In the genomic region with DNA sequence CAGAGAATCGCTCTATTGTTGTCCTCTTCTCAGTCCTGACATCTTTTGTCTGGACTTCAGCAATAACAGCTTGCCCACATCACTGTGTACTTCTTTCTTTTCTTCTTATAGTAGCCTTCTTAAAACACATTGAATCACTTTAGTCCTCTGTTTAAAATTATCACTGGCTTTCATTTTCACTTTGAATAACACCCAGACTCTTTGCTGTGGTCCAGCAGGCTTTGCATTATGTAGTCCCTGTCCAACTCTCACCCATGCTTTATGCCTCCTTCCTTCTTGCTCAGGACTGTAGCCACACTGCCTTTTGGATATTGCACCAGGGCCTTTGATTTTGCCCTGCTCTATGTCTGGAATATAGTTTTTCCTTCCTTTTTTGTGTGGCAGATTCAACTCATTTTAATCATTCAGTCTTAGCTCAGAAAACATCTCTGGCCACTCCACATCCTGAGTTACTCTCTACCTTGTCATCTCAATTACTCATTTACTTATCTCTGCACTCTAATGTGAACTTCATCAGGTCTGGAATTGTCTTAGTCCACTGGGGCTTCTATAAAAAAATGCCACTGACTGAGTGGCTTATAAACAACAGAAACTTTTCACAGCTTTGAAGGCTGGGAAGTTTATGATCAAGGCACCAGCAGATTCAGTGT, we compare ENCODE assay signal across 9 cellular contexts.
DNase-seq lines count a peak whose midpoint lies in the region; ATAC-seq, FAIRE-seq and TF ChIP-seq lines count a peak whose summit lies in the region.
"Had no signal": no experiment of that assay in that cellular context is flagged by ENCODE, and none has a peak within 500 bp of the region (broad histone marks: within the 10 kb centered on the region; RNA-seq: fewer than 3 reads in every experiment).

No MANE protein-coding gene starts in this region.

- no peak overlapping the region for H3K4me3 Mint-ChIP-seq in activated CD8-positive, alpha-beta T cell treated with anti-CD3 and anti-CD28 coated beads, Interleukin-2, amount 10 ng/mL, durations not matched to agents 7 days and 5 days
- no peak overlapping the region for H3K4me3 Mint-ChIP-seq in activated CD8-positive, alpha-beta T cell treated with anti-CD3 and anti-CD28 coated beads for 36 hours
- peak overlapping the region; percentile 0 for H3K4me3 Mint-ChIP-seq in stimulated activated effector memory CD8-positive, alpha-beta T cell treated with anti-CD3 and anti-CD28 coated beads, Interleukin-12 subunit alpha, Interleukin-12 subunit beta, amount 100 ng/mL, for 72 hours
- H3K4me3 Mint-ChIP-seq in activated CD4-positive, alpha-beta T cell treated with anti-CD3 and anti-CD28 coated beads, Interleukin-2, amount 10 ng/mL, durations not matched to agents 7 days and 5 days: no peak overlapping the region

- H3K9me3 Mint-ChIP-seq in activated CD8-positive, alpha-beta T cell treated with anti-CD3 and anti-CD28 coated beads, Interleukin-2, amount 10 ng/mL, durations not matched to agents 7 days and 5 days (ENCODE audit: insufficient read depth): no peaks in the 10 kb centered on the region
- H3K9me3 Mint-ChIP-seq in activated CD8-positive, alpha-beta T cell treated with anti-CD3 and anti-CD28 coated beads for 36 hours: no peaks in the 10 kb centered on the region
- peaks cover 3% of the 10 kb centered on the region for H3K9me3 Mint-ChIP-seq in stimulated activated effector memory CD8-positive, alpha-beta T cell treated with anti-CD3 and anti-CD28 coated beads, Interleukin-12 subunit alpha, Interleukin-12 subunit beta, amount 100 ng/mL, for 72 hours
- no peaks in the 10 kb centered on the region for H3K9me3 Mint-ChIP-seq in activated CD4-positive, alpha-beta T cell treated with anti-CD3 and anti-CD28 coated beads, Interleukin-2, amount 10 ng/mL, durations not matched to agents 7 days and 5 days

- POLR2A ChIA-PET in activated CD8-positive, alpha-beta T cell treated with anti-CD3 and anti-CD28 coated beads, Interleukin-2, amount 10 ng/mL, durations not matched to agents 7 days and 5 days (lab: Charles Lee): no interaction called here
- POLR2A ChIA-PET in activated CD8-positive, alpha-beta T cell treated with anti-CD3 and anti-CD28 coated beads for 36 hours (lab: Charles Lee): no interaction called here
- POLR2A ChIA-PET in activated CD4-positive, alpha-beta T cell treated with anti-CD3 and anti-CD28 coated beads, Interleukin-2, amount 10 ng/mL, durations not matched to agents 7 days and 5 days (lab: Charles Lee): no interaction called here

- intact Hi-C loops in activated CD8-positive, alpha-beta T cell treated with anti-CD3 and anti-CD28 coated beads for 36 hours (cut with micrococcal nuclease): no loop called here

- no peak overlapping the region for H3K4me3 ChIP-seq in BE2C (ENCODE audit: low read depth, low read length)

- H3K4me1 ChIP-seq in BE2C: peaks cover 21% of the 10 kb centered on the region

- peaks cover 6% of the 10 kb centered on the region for H3K27me3 Mint-ChIP-seq in activated CD8-positive, alpha-beta T cell treated with anti-CD3 and anti-CD28 coated beads, Interleukin-2, amount 10 ng/mL, durations not matched to agents 7 days and 5 days (ENCODE audit: low read depth)
- H3K27me3 Mint-ChIP-seq in activated CD8-positive, alpha-beta T cell treated with anti-CD3 and anti-CD28 coated beads for 36 hours: peaks cover 8% of the 10 kb centered on the region
- peaks cover 7% of the 10 kb centered on the region for H3K27me3 Mint-ChIP-seq in activated CD4-positive, alpha-beta T cell treated with anti-CD3 and anti-CD28 coated beads, Interleukin-2, amount 10 ng/mL, durations not matched to agents 7 days and 5 days

- no peaks in the 10 kb centered on the region for H3K27me3 ChIP-seq in BE2C

- no peak for ATAC-seq in activated CD8-positive, alpha-beta T cell treated with anti-CD3 and anti-CD28 coated beads, Interleukin-2, amount 10 ng/mL, durations not matched to agents 7 days and 5 days
- no peak for ATAC-seq in activated CD8-positive, alpha-beta T cell treated with anti-CD3 and anti-CD28 coated beads for 36 hours
- ATAC-seq in HG02678 (IDR thresholded peaks at IDR 0.05; ENCODE audit: unreplicated experiment) (peak; percentile 98), HG03571 (IDR thresholded peaks at IDR 0.05; ENCODE audit: unreplicated experiment) (peak; percentile 97)
- peak; percentile 82 for ATAC-seq in stimulated activated effector memory CD8-positive, alpha-beta T cell treated with anti-CD3 and anti-CD28 coated beads, Interleukin-12 subunit alpha, Interleukin-12 subunit beta, amount 100 ng/mL, for 72 hours

- peaks cover 6% of the 10 kb centered on the region for H3K4me1 Mint-ChIP-seq in activated CD8-positive, alpha-beta T cell treated with anti-CD3 and anti-CD28 coated beads, Interleukin-2, amount 10 ng/mL, durations not matched to agents 7 days and 5 days (ENCODE audit: low read depth)
- peaks cover 6% of the 10 kb centered on the region for H3K4me1 Mint-ChIP-seq in activated CD8-positive, alpha-beta T cell treated with anti-CD3 and anti-CD28 coated beads for 36 hours (ENCODE audit: low read depth)
- H3K4me1 Mint-ChIP-seq in stimulated activated effector memory CD8-positive, alpha-beta T cell treated with anti-CD3 and anti-CD28 coated beads, Interleukin-12 subunit alpha, Interleukin-12 subunit beta, amount 100 ng/mL, for 72 hours: peaks cover 9% of the 10 kb centered on the region
- peaks cover 6% of the 10 kb centered on the region for H3K4me1 Mint-ChIP-seq in activated CD4-positive, alpha-beta T cell treated with anti-CD3 and anti-CD28 coated beads, Interleukin-2, amount 10 ng/mL, durations not matched to agents 7 days and 5 days

- H3K9me3 ChIP-seq in BE2C: no peaks in the 10 kb centered on the region

- no peak for DNase-seq in activated CD8-positive, alpha-beta T cell treated with anti-CD3 and anti-CD28 coated beads, Interleukin-2, amount 10 ng/mL, durations not matched to agents 7 days and 5 days
- no peak for DNase-seq in activated CD8-positive, alpha-beta T cell treated with anti-CD3 and anti-CD28 coated beads for 36 hours
- no peak for DNase-seq in stimulated activated effector memory CD8-positive, alpha-beta T cell treated with anti-CD3 and anti-CD28 coated beads, Interleukin-12 subunit alpha, Interleukin-12 subunit beta, amount 100 ng/mL, for 72 hours (ENCODE audit: low spot score in 2 of 2)
- no peak for DNase-seq in activated CD4-positive, alpha-beta T cell treated with anti-CD3 and anti-CD28 coated beads, Interleukin-2, amount 10 ng/mL, durations not matched to agents 7 days and 5 days
- DNase-seq in D721Med (ENCODE audit: insufficient read length, low spot score) (no peak), BE2C (no peak)
- DNase-seq: activated T-cell treated with anti-CD3 and anti-CD28 coated beads, Interleukin-2, amount 50 U/mL, for 1 hour had no signal

- H3K36me3 ChIP-seq in BE2C: no peaks in the 10 kb centered on the region

- peak overlapping the region; percentile 12 for H3K27ac Mint-ChIP-seq in activated CD8-positive, alpha-beta T cell treated with anti-CD3 and anti-CD28 coated beads, Interleukin-2, amount 10 ng/mL, durations not matched to agents 7 days and 5 days
- no peak overlapping the region for H3K27ac Mint-ChIP-seq in activated CD8-positive, alpha-beta T cell treated with anti-CD3 and anti-CD28 coated beads for 36 hours
- H3K27ac Mint-ChIP-seq in stimulated activated effector memory CD8-positive, alpha-beta T cell treated with anti-CD3 and anti-CD28 coated beads, Interleukin-12 subunit alpha, Interleukin-12 subunit beta, amount 100 ng/mL, for 72 hours: peak overlapping the region; percentile 14
- H3K27ac Mint-ChIP-seq in activated CD4-positive, alpha-beta T cell treated with anti-CD3 and anti-CD28 coated beads, Interleukin-2, amount 10 ng/mL, durations not matched to agents 7 days and 5 days: no peak overlapping the region

- CTCF ChIA-PET in activated CD8-positive, alpha-beta T cell treated with anti-CD3 and anti-CD28 coated beads, Interleukin-2, amount 10 ng/mL, durations not matched to agents 7 days and 5 days (lab: Charles Lee): no interaction called here
- CTCF ChIA-PET in activated CD8-positive, alpha-beta T cell treated with anti-CD3 and anti-CD28 coated beads for 36 hours (lab: Charles Lee): no interaction called here
- CTCF ChIA-PET in activated CD4-positive, alpha-beta T cell treated with anti-CD3 and anti-CD28 coated beads, Interleukin-2, amount 10 ng/mL, durations not matched to agents 7 days and 5 days (lab: Charles Lee): no interaction called here

- no peaks in the 10 kb centered on the region for H3K36me3 Mint-ChIP-seq in activated CD8-positive, alpha-beta T cell treated with anti-CD3 and anti-CD28 coated beads, Interleukin-2, amount 10 ng/mL, durations not matched to agents 7 days and 5 days (ENCODE audit: low read depth)
- H3K36me3 Mint-ChIP-seq in activated CD8-positive, alpha-beta T cell treated with anti-CD3 and anti-CD28 coated beads for 36 hours (ENCODE audit: low read depth): no peaks in the 10 kb centered on the region
- no peaks in the 10 kb centered on the region for H3K36me3 Mint-ChIP-seq in stimulated activated effector memory CD8-positive, alpha-beta T cell treated with anti-CD3 and anti-CD28 coated beads, Interleukin-12 subunit alpha, Interleukin-12 subunit beta, amount 100 ng/mL, for 72 hours
- H3K36me3 Mint-ChIP-seq in activated CD4-positive, alpha-beta T cell treated with anti-CD3 and anti-CD28 coated beads, Interleukin-2, amount 10 ng/mL, durations not matched to agents 7 days and 5 days (ENCODE audit: low read depth): no peaks in the 10 kb centered on the region

- no peak for TF ChIP-seq CTCF in activated CD8-positive, alpha-beta T cell treated with anti-CD3 and anti-CD28 coated beads for 36 hours (IDR thresholded peaks at IDR 0.05)
- TF ChIP-seq CTCF in D721Med (IDR thresholded peaks at IDR 0.05; ENCODE audit: insufficient read depth, missing control alignments) (no peak), BE2C (IDR thresholded peaks at IDR 0.05; ENCODE audit: low read depth, low read length) (no peak)

- no peak for FAIRE-seq in D721Med (lab: Jason Lieb, UNC)

Comparison
In these comparisons a context has a peak if more than half of its experiments do, and no peak if none do; other contexts are left out.
1. H3K27ac Mint-ChIP-seq: peak in activated CD8-positive, alpha-beta T cell treated with anti-CD3 and anti-CD28 coated beads, Interleukin-2, amount 10 ng/mL, durations not matched to agents 7 days and 5 days (single experiment) and stimulated activated effector memory CD8-positive, alpha-beta T cell treated with anti-CD3 and anti-CD28 coated beads, Interleukin-12 subunit alpha, Interleukin-12 subunit beta, amount 100 ng/mL, for 72 hours (single experiment); none in activated CD8-positive, alpha-beta T cell treated with anti-CD3 and anti-CD28 coated beads for 36 hours (single experiment) and activated CD4-positive, alpha-beta T cell treated with anti-CD3 and anti-CD28 coated beads, Interleukin-2, amount 10 ng/mL, durations not matched to agents 7 days and 5 days (single experiment).
2. ATAC-seq: peak in HG02678 (single experiment), HG03571 (single experiment) and stimulated activated effector memory CD8-positive, alpha-beta T cell treated with anti-CD3 and anti-CD28 coated beads, Interleukin-12 subunit alpha, Interleukin-12 subunit beta, amount 100 ng/mL, for 72 hours (single experiment); none in activated CD8-positive, alpha-beta T cell treated with anti-CD3 and anti-CD28 coated beads, Interleukin-2, amount 10 ng/mL, durations not matched to agents 7 days and 5 days (single experiment) and activated CD8-positive, alpha-beta T cell treated with anti-CD3 and anti-CD28 coated beads for 36 hours (single experiment).